ENCODE assay signal across 11 cellular contexts in genomic region chr9:133237271-133237731, GRCh38. TPM values are rescaled to one million over a fixed set of nuclear protein-coding genes. Genes with fewer than 3 reads are reported as not detected.
A peak's percentile ranks its signal among the peaks of the same experiment; 100 is the strongest.
DNase-seq lines count a peak whose midpoint lies in the region; ATAC-seq and TF ChIP-seq lines count a peak whose summit lies in the region.
"Had no signal": no experiment of that assay in that cellular context is flagged by ENCODE, and none has a peak within 500 bp of the region (broad histone marks: within the 10 kb centered on the region; RNA-seq: fewer than 3 reads in every experiment).

No MANE protein-coding gene starts in this region.

- peak; percentile 6 to 13 for ATAC-seq in left cardiac atrium
- no peak for ATAC-seq in effector memory CD8-positive, alpha-beta T cell (replicated peaks)
- ATAC-seq: GM12878 had no signal

- peaks cover 12% of the 10 kb centered on the region for H3K27me3 Mint-ChIP-seq in brain
- H3K27me3 Mint-ChIP-seq in effector memory CD8-positive, alpha-beta T cell, result peaks cover 28 to 83% of the 10 kb centered on the region in 2 donors

- peaks cover 35% of the 10 kb centered on the region for H3K4me1 Mint-ChIP-seq in brain
- peaks cover 9 to 10% of the 10 kb centered on the region in 2 donors for H3K4me1 Mint-ChIP-seq in effector memory CD8-positive, alpha-beta T cell (ENCODE audit: low read depth in 2 of 2)

- intact Hi-C loops in left cardiac atrium (cut with DNase I), result no loop called here

- peak overlapping the region in 4 of 5 experiments; percentile 14 to 70 (median 52) for H3K4me3 Mint-ChIP-seq in brain
- no peak overlapping the region for H3K4me3 Mint-ChIP-seq in effector memory CD8-positive, alpha-beta T cell

- peak overlapping the region in 4 of 5 experiments; percentile 73 to 87 (median 82) for H3K27ac Mint-ChIP-seq in brain
- H3K27ac Mint-ChIP-seq in effector memory CD8-positive, alpha-beta T cell, result no peak overlapping the region

- no peaks in the 10 kb centered on the region for H3K36me3 Mint-ChIP-seq in brain
- H3K36me3 Mint-ChIP-seq in effector memory CD8-positive, alpha-beta T cell (ENCODE audit: insufficient read depth), result no peaks in the 10 kb centered on the region

- in situ Hi-C loops in GM13976 (cut with MboI; ENCODE audit: low sequenced_read_pairs, unreplicated experiment), result no loop called here

- H3K9me3 Mint-ChIP-seq in brain, result no peaks in the 10 kb centered on the region
- no peaks in the 10 kb centered on the region for H3K9me3 Mint-ChIP-seq in effector memory CD8-positive, alpha-beta T cell

- no peak for TF ChIP-seq CTCF in brain (conservative IDR thresholded peaks at IDR 0.05)
- no peak for TF ChIP-seq CTCF in GM13976 (IDR thresholded peaks at IDR 0.05; ENCODE audit: borderline replicate concordance, control extremely low read depth, extremely low read depth, insufficient read depth, missing control alignments)

- DNase-seq in DMS79 treated with DMSO at 0.1 percent for 48 hours (lab: John Stamatoyannopoulos, UW) (peak; percentile 65), left cardiac atrium (no peak), putamen (ENCODE audit: low spot score) (peak; percentile 8), MV-4-11 (lab: John Stamatoyannopoulos, UW) (no peak), GM13976 (ENCODE audit: low spot score) (no peak), NCI-H2171 treated with DMSO at 0.1 percent for 48 hours (lab: John Stamatoyannopoulos, UW) (no peak)
- no peak for DNase-seq in effector memory CD8-positive, alpha-beta T cell
- DNase-seq: C1 segment of cervical spinal cord, WERI-Rb-1 had no signal

RNA-seq across cellular contexts. Expression of gene OBP2B, which starts 28.3 kb away (rescaled TPM):
- not detected for polyA plus RNA-seq in brain (ENCODE audit: insufficient read depth, low read depth, low replicate concordance)
- not detected for total RNA-seq in left cardiac atrium
- total RNA-seq: GM12878 had no signal
- polyA plus RNA-seq: GM12878 had no signal

RNA-seq across cellular contexts. Expression of gene ABO, which starts 37.7 kb away (rescaled TPM):
- 0.12 TPM for polyA plus RNA-seq in brain (ENCODE audit: insufficient read depth, low read depth, low replicate concordance)
- 1 to 10 TPM; 1.7 to 2.1 TPM for total RNA-seq in left cardiac atrium
- total RNA-seq: GM12878 had no signal

Comparison
In these comparisons a context has a peak if more than half of its experiments do, and no peak if none do; other contexts are left out.
1. DNase-seq: peak in DMS79 treated with DMSO at 0.1 percent for 48 hours (single experiment) and putamen (single experiment); none in left cardiac atrium (single experiment), MV-4-11 (single experiment), GM13976 (single experiment), NCI-H2171 treated with DMSO at 0.1 percent for 48 hours (single experiment) and effector memory CD8-positive, alpha-beta T cell (0 of 3).
2. H3K27ac Mint-ChIP-seq: peak in brain (4 of 5); none in effector memory CD8-positive, alpha-beta T cell (0 of 2).
3. H3K4me3 Mint-ChIP-seq: peak in brain (4 of 5); none in effector memory CD8-positive, alpha-beta T cell (0 of 2).